Comparison of ENCODE assay signal across 8 cellular contexts in the genomic region with DNA sequence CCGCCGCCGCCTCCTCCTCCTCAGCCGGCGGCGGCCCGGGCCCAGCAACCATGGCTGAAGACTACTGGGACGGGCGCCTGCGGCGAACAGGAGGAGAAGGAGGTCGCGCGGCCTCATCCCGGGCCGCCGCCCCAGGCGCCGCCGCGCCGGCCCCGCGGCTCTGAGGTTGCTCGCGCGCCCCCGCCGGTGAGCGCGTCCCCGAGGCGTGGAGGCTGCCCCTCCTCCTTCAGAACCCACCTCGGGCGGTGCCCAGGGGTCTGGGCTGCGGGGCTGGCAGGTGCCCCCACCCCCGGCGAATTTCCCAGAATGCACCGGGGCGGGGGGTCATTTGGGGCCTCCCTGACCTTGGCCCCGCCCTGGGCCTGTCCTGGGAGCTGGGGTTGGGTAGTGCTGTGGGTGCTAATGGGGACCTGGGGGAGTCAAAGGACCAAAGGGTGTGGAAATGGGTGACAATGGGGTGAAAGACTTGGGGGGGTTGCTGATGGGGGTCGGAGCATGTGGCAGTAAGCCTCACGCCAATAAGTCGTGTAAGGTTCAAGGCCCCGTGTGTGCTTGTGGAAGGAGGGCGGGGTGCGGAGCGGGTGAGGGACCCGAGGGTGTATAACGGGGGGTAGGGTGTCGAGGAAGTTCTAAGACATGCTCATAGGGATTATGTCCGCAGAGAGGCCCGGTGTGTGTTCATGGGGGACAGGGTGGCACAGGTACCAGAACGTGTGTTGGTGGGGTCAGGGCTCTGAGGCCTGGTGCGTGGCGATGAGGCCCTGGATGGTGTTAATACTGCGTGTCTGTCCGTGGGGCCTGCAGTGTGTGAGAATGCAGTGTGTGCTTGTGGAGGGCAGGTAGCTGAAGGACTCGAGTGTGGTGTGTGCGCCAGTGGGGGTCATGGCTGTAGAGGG. TPM values are rescaled to one million over a fixed set of nuclear protein-coding genes. Genes with fewer than 3 reads are reported as not detected.
A peak's percentile ranks its signal among the peaks of the same experiment; 100 is the strongest.
DNase-seq lines count a peak whose midpoint lies in the region; ATAC-seq and TF ChIP-seq lines count a peak whose summit lies in the region.

No MANE protein-coding gene starts in this region.

- H2BK5ac ChIP-seq in IMR-90 (ENCODE audit: low read depth, low read length, poor library complexity, severe bottlenecking), result peak overlapping the region; percentile 39

- in situ Hi-C loops in IMR-90 (cut with MboI; ENCODE audit: low sequenced_read_pairs), result loop anchor here (25.0 kb wide), 1 partner anchor 418 kb away; a partner anchor contains a TSS

- BruUV-seq in Caco-2 (replicated peaks; lab: Mats Ljungman, UMichigan) (no TSS peak), IMR-90 (replicated peaks; lab: Mats Ljungman, UMichigan) (no TSS peak)

- peak overlapping the region; percentile 84 for H3K4me3 Mint-ChIP-seq in Caco-2 (ENCODE audit: unreplicated experiment)
- H3K4me3 Mint-ChIP-seq in naive thymus-derived CD4-positive, alpha-beta T cell, result peak overlapping the region; percentile 85 to 99 (median 94)

- dilution Hi-C loops in IMR-90 (cut with HindIII; ENCODE audit: low sequenced_read_pairs, unreplicated experiment), result no loop called here

- peaks cover 32% of the 10 kb centered on the region for H3K4me1 Mint-ChIP-seq in Caco-2 (ENCODE audit: low read depth, unreplicated experiment)
- H3K4me1 Mint-ChIP-seq in naive thymus-derived CD4-positive, alpha-beta T cell, result peaks cover 26 to 44% (median 41%) of the 10 kb centered on the region in 7 donors

- CTCF ChIA-PET in Caco-2 (lab: Charles Lee), result no interaction called here
- CTCF ChIA-PET in IMR-90 (lab: Yijun Ruan, JAX), result no interaction called here
- CTCF ChIA-PET in naive thymus-derived CD4-positive, alpha-beta T cell (lab: Charles Lee), result no interaction called here

- H4K91ac ChIP-seq in IMR-90 (ENCODE audit: insufficient read depth, low read depth, low read length), result no peak overlapping the region

- ATAC-seq in IMR-90 (ENCODE audit: low read depth) (peak; percentile 0), HG02588 (IDR thresholded peaks at IDR 0.05; ENCODE audit: unreplicated experiment) (no peak)
- no peak for ATAC-seq in naive thymus-derived CD4-positive, alpha-beta T cell

- H3K56ac ChIP-seq in IMR-90 (ENCODE audit: extremely low read depth, insufficient read depth, low read length), result peak overlapping the region; percentile 19; the same call in 1 of the 2 replicates

- H3K79me1 ChIP-seq in IMR-90 (ENCODE audit: low read depth in 1 of 2, low read length in 2 of 2), result peaks cover 0 to 35% of the 10 kb centered on the region in 2 experiments; a peak in 2 of 4 replicates

- H3K27me3 ChIP-seq in Caco-2 (replicated peaks; ENCODE audit: control insufficient read depth, insufficient read depth, low read length), result no peaks in the 10 kb centered on the region
- no peaks in the 10 kb centered on the region for H3K27me3 ChIP-seq in IMR-90 (ENCODE audit: control insufficient read depth, insufficient read depth, low read length)
- H3K27me3 ChIP-seq in naive thymus-derived CD4-positive, alpha-beta T cell (ENCODE audit: control insufficient read depth in 2 of 2, insufficient read depth in 2 of 2, low read length in 2 of 2), result no peaks in the 10 kb centered on the region
- H3K27me3 ChIP-seq in testis, result no peaks in the 10 kb centered on the region

- peaks cover 86% of the 10 kb centered on the region for H4K20me1 ChIP-seq in IMR-90 (ENCODE audit: insufficient read depth, low read length)

- H3K4me3 ChIP-seq in Caco-2 (ENCODE audit: low read depth, low read length) (peak overlapping the region; percentile 49), IMR-90 (ENCODE audit: insufficient read depth, low read depth, low read length) (peak overlapping the region; percentile 54), epithelial cell of esophagus (ENCODE audit: low read length) (peak overlapping the region; percentile 59), testis (peak overlapping the region; percentile 69 to 77)
- peak overlapping the region; percentile 98 for H3K4me3 ChIP-seq in naive thymus-derived CD4-positive, alpha-beta T cell (ENCODE audit: low read length)

- H3K4me1 ChIP-seq in Caco-2 (no peaks in the 10 kb centered on the region), IMR-90 (ENCODE audit: control insufficient read depth, insufficient read depth, low read length) (peaks cover 10% of the 10 kb centered on the region; the same call in 1 of the 2 replicates), testis (peaks cover 6% of the 10 kb centered on the region)
- H3K4me1 ChIP-seq in naive thymus-derived CD4-positive, alpha-beta T cell (ENCODE audit: control insufficient read depth in 2 of 2, insufficient read depth in 2 of 2, low read length in 2 of 2), result peaks cover 16 to 20% of the 10 kb centered on the region in 2 donors

- H3K27ac Mint-ChIP-seq in Caco-2 (ENCODE audit: unreplicated experiment), result peak overlapping the region; percentile 91
- peak overlapping the region; percentile 76 to 99 (median 95) for H3K27ac Mint-ChIP-seq in naive thymus-derived CD4-positive, alpha-beta T cell

- H3K36me3 Mint-ChIP-seq in Caco-2 (ENCODE audit: insufficient read depth, unreplicated experiment), result peaks cover 59% of the 10 kb centered on the region
- peaks cover 0 to 37% (median 13%) of the 10 kb centered on the region in 5 donors for H3K36me3 Mint-ChIP-seq in naive thymus-derived CD4-positive, alpha-beta T cell

- TF ChIP-seq RAD21 in IMR-90 (IDR thresholded peaks at IDR 0.05; ENCODE audit: low read length), result no peak

- peak overlapping the region; percentile 82 for H3K23ac ChIP-seq in IMR-90 (ENCODE audit: low read depth, low read length)

- H3K36me3 ChIP-seq in Caco-2 (ENCODE audit: control insufficient read depth, insufficient read depth, low read length) (peaks cover 5% of the 10 kb centered on the region), IMR-90 (ENCODE audit: control insufficient read depth, insufficient read depth, low read length) (peaks cover 38% of the 10 kb centered on the region), testis (ENCODE audit: low read depth, missing control alignments) (no peaks in the 10 kb centered on the region)
- H3K36me3 ChIP-seq in naive thymus-derived CD4-positive, alpha-beta T cell (ENCODE audit: control insufficient read depth in 2 of 3, insufficient read depth in 3 of 3, low read length in 3 of 3), result peaks cover 0 to 40% (median 0%) of the 10 kb centered on the region in 3 experiments

- H3K9me1 ChIP-seq in IMR-90 (ENCODE audit: insufficient read depth, low read length), result peaks cover 30% of the 10 kb centered on the region

- DNase-seq in Caco-2, result peak; percentile 50 to 59
- no peak for DNase-seq in IMR-90
- DNase-seq in activated CD8-positive, alpha-beta memory T cell treated with anti-CD3 and anti-CD28 coated beads for 24 hours, result peak; percentile 78
- no peak for DNase-seq in epithelial cell of esophagus (ENCODE audit: low read depth)
- DNase-seq in naive thymus-derived CD4-positive, alpha-beta T cell, result peak in 5 of 9 donors; percentile 19 to 63 (median 32)
- DNase-seq in testis, result peak; percentile 26
- no peak for DNase-seq in NCI-H1417 treated with DMSO at 0.1 percent for 48 hours (lab: John Stamatoyannopoulos, UW)

- H3K27ac ChIP-seq in IMR-90 (ENCODE audit: insufficient read depth, low read length) (peak overlapping the region; percentile 60), testis (peak overlapping the region; percentile 91 to 95)
- peak overlapping the region; percentile 97 for H3K27ac ChIP-seq in naive thymus-derived CD4-positive, alpha-beta T cell (ENCODE audit: low read depth, low read length)

- H2BK20ac ChIP-seq in IMR-90 (ENCODE audit: low read depth, low read length), result no peak overlapping the region

- no peak; the same call in 1 of the 2 replicates for TF ChIP-seq POLR2A in IMR-90 (IDR thresholded peaks at IDR 0.05; ENCODE audit: low read depth, low read length)
- no peak for TF ChIP-seq POLR2A in testis (IDR thresholded peaks at IDR 0.05)

- peak overlapping the region; percentile 98 for H3K4me2 ChIP-seq in IMR-90 (ENCODE audit: low read depth, low read length)

- H2AK5ac ChIP-seq in IMR-90 (ENCODE audit: low read depth, low read length), result peak overlapping the region; percentile 79

- H3K18ac ChIP-seq in IMR-90 (ENCODE audit: low read depth, low read length), result no peak overlapping the region; the same call in 1 of the 2 replicates

- H3K9me3 Mint-ChIP-seq in Caco-2 (ENCODE audit: unreplicated experiment), result no peaks in the 10 kb centered on the region
- peaks cover 0 to 1% (median 0%) of the 10 kb centered on the region in 11 donors for H3K9me3 Mint-ChIP-seq in naive thymus-derived CD4-positive, alpha-beta T cell

- POLR2A ChIA-PET in Caco-2 (lab: Charles Lee), result interaction anchor here (3.0 kb wide), 1 partner anchor 14 kb away, joined by 35 read pairs; a partner anchor contains a TSS
- POLR2A ChIA-PET in IMR-90 (lab: Charles Lee; ENCODE audit: unreplicated experiment), result no interaction called here
- POLR2A ChIA-PET in naive thymus-derived CD4-positive, alpha-beta T cell (lab: Charles Lee), result interaction anchor here (0.6 to 5.4 kb wide), 11 partner anchors 10 to 295 kb away, joined by 3 to 72 read pairs (median 8); a partner anchor contains a TSS

- 30% methylated on average over 20 of the region's 60 CpGs; no CpG with 5 or more reads in 1 of the 2 experiments for WGBS in IMR-90 (ENCODE audit: extremely low coverage in 2 of 2, insufficient read length in 1 of 2), 2 experiments
- 0 to 1% methylated on average over 12 to 21 of the region's 60 CpGs for WGBS in testis, 2 donors

- H2AK9ac ChIP-seq in IMR-90 (replicated peaks; ENCODE audit: low read depth, low read length, poor library complexity), result peak overlapping the region; percentile 83

- H3K14ac ChIP-seq in IMR-90 (replicated peaks; ENCODE audit: low read depth, low read length), result peak overlapping the region; percentile 38

- H3K9ac ChIP-seq in IMR-90 (ENCODE audit: low read depth, low read length), result peak overlapping the region; percentile 83

- H4K8ac ChIP-seq in IMR-90 (ENCODE audit: low read depth in 2 of 2, low read length in 2 of 2), result peak overlapping the region in 1 of 2 experiments; percentile 58; a peak in 1 of 4 replicates

- H3K27me3 Mint-ChIP-seq in Caco-2 (ENCODE audit: insufficient read depth, unreplicated experiment), result no peaks in the 10 kb centered on the region
- peaks cover 0 to 2% (median 0%) of the 10 kb centered on the region in 5 donors for H3K27me3 Mint-ChIP-seq in naive thymus-derived CD4-positive, alpha-beta T cell

- H4K5ac ChIP-seq in IMR-90 (ENCODE audit: low read depth, low read length), result no peak overlapping the region

- peak overlapping the region; percentile 64 for H3K4ac ChIP-seq in IMR-90 (ENCODE audit: low read depth, low read length)

- no peak overlapping the region for H2BK15ac ChIP-seq in IMR-90 (ENCODE audit: low read depth, low read length)

- intact Hi-C loops in Caco-2 (cut with micrococcal nuclease; ENCODE audit: unreplicated experiment) (loop anchor here (1.0 to 10.0 kb wide), 4 partner anchors 14 to 436 kb away; a partner anchor contains a TSS), IMR-90 (cut with micrococcal nuclease) (loop anchor here (1.0 kb wide), 1 partner anchor 93 kb away; no protein-coding TSS in a partner anchor), testis (cut with DNase I; ENCODE audit: low total_unique reads) (no loop called here)
- intact Hi-C loops in naive thymus-derived CD4-positive, alpha-beta T cell (cut with micrococcal nuclease), result loop anchor here (1.0 to 5.0 kb wide), 14 partner anchors 14 to 1738 kb away; a partner anchor contains a TSS

- H2AFZ ChIP-seq in IMR-90 (replicated peaks; ENCODE audit: low read length, poor library complexity), result peak overlapping the region; percentile 93

- H2BK120ac ChIP-seq in IMR-90 (ENCODE audit: low read depth, low read length), result no peak overlapping the region

- H3K9me3 ChIP-seq in Caco-2 (no peaks in the 10 kb centered on the region), IMR-90 (ENCODE audit: control insufficient read depth, insufficient read depth, low read length) (no peaks in the 10 kb centered on the region), testis (no peaks in the 10 kb centered on the region)
- H3K9me3 ChIP-seq in naive thymus-derived CD4-positive, alpha-beta T cell (ENCODE audit: control insufficient read depth in 2 of 3, low read length in 3 of 3), result no peaks in the 10 kb centered on the region

- no peak for TF ChIP-seq CTCF in Caco-2 (IDR thresholded peaks at IDR 0.05; ENCODE audit: insufficient read depth in 1 of 2, low read depth in 1 of 2, low read length in 1 of 2, severe bottlenecking in 1 of 2, unreplicated experiment in 1 of 2)
- TF ChIP-seq CTCF in IMR-90 (conservative IDR thresholded peaks at IDR 0.05; ENCODE audit: low read depth, low read length), result no peak
- TF ChIP-seq CTCF in epithelial cell of esophagus (IDR thresholded peaks at IDR 0.05; ENCODE audit: insufficient read depth, low read depth, low read length, missing control alignments), result no peak
- no peak for TF ChIP-seq CTCF in testis (IDR thresholded peaks at IDR 0.05)

RNA-seq across cellular contexts. Expression of a gene that starts 0.7 kb away (rescaled TPM):
- 117 and 129 TPM in 2 replicates for total RNA-seq in Caco-2 (2022)
- 69.4 and 85.3 TPM in 2 replicates for total RNA-seq in IMR-90 (2012; rRNA removed)
- polyA plus RNA-seq in IMR-90 (2012; rRNA removed), result 106 and 116 TPM in 2 replicates
- 72.0 and 131 TPM in 2 replicates for polyA plus RNA-seq in IMR-90 (2012; cell fraction: cytosol; rRNA removed)
- 187 and 297 TPM in 2 replicates for polyA plus RNA-seq in IMR-90 (2012; cell fraction: nucleus; rRNA removed; ENCODE audit: low replicate concordance)
- 100 to 1,000 TPM in 2 of 5 experiments, 10 to 100 TPM in 3; 51.8 to 112 (median 62.4) TPM for total RNA-seq in naive thymus-derived CD4-positive, alpha-beta T cell
- polyA plus RNA-seq in naive thymus-derived CD4-positive, alpha-beta T cell, result 10 to 100 TPM in 1 of 2 donors, 1 to 10 TPM in 1; 6.4 to 15.7 TPM
- 100 to 1,000 TPM; 195 to 245 TPM for total RNA-seq in testis
- 122 TPM for polyA plus RNA-seq in testis (ENCODE audit: insufficient read depth, low read depth, low replicate concordance)

RNA-seq across cellular contexts. Expression of a gene that starts 13.6 kb away (rescaled TPM):
- total RNA-seq in Caco-2 (2022), result 57.5 and 61.2 TPM in 2 replicates
- total RNA-seq in IMR-90 (2012; rRNA removed), result 50.5 and 59.7 TPM in 2 replicates
- 33.0 and 33.5 TPM in 2 replicates for polyA plus RNA-seq in IMR-90 (2012; rRNA removed)
- polyA plus RNA-seq in IMR-90 (2012; cell fraction: cytosol; rRNA removed), result 18.8 and 25.3 TPM in 2 replicates
- 110 and 113 TPM in 2 replicates for polyA plus RNA-seq in IMR-90 (2012; cell fraction: nucleus; rRNA removed; ENCODE audit: low replicate concordance)
- 100 to 1,000 TPM in 1 of 5 experiments, 10 to 100 TPM in 4; 21.3 to 101 (median 77.0) TPM for total RNA-seq in naive thymus-derived CD4-positive, alpha-beta T cell
- 10 to 100 TPM; 51.2 to 94.7 TPM for polyA plus RNA-seq in naive thymus-derived CD4-positive, alpha-beta T cell
- total RNA-seq in testis, result 100 to 1,000 TPM; 128 to 185 TPM
- polyA plus RNA-seq in testis (ENCODE audit: insufficient read depth, low read depth, low replicate concordance), result 113 TPM

RNA-seq across cellular contexts. Expression of a gene that starts 25.5 kb away (rescaled TPM):
- 156 and 157 TPM in 2 replicates for total RNA-seq in Caco-2 (2022)
- 256 and 299 TPM in 2 replicates for total RNA-seq in IMR-90 (2012; rRNA removed)
- polyA plus RNA-seq in IMR-90 (2012; rRNA removed), result 343 and 366 TPM in 2 replicates
- 253 and 341 TPM in 2 replicates for polyA plus RNA-seq in IMR-90 (2012; cell fraction: cytosol; rRNA removed)
- 285 and 480 TPM in 2 replicates for polyA plus RNA-seq in IMR-90 (2012; cell fraction: nucleus; rRNA removed; ENCODE audit: low replicate concordance)
- 100 to 1,000 TPM in 4 of 5 experiments, 10 to 100 TPM in 1; 98.0 to 183 (median 118) TPM for total RNA-seq in naive thymus-derived CD4-positive, alpha-beta T cell
- 100 to 1,000 TPM; 145 to 187 TPM for polyA plus RNA-seq in naive thymus-derived CD4-positive, alpha-beta T cell
- total RNA-seq in testis, result 100 to 1,000 TPM; 243 to 338 TPM
- 207 TPM for polyA plus RNA-seq in testis (ENCODE audit: insufficient read depth, low read depth, low replicate concordance)

Comparison
In these comparisons a context has a peak if more than half of its experiments do, and no peak if none do; other contexts are left out.
1. DNase-seq: peak in Caco-2 (2 of 2), activated CD8-positive, alpha-beta memory T cell treated with anti-CD3 and anti-CD28 coated beads for 24 hours (single experiment), naive thymus-derived CD4-positive, alpha-beta T cell (5 of 9) and testis (single experiment); none in IMR-90 (single experiment), epithelial cell of esophagus (single experiment) and NCI-H1417 treated with DMSO at 0.1 percent for 48 hours (single experiment).
2. Peak in every context shown above with its lines, with median percentiles within 50 percentile points of each other: H3K4me3 ChIP-seq and H3K27ac ChIP-seq.